ENCODE assay signal across 10 cellular contexts in genomic region chr17:50660042-50660886, GRCh38. TPM values are rescaled to one million over a fixed set of nuclear protein-coding genes. Genes with fewer than 3 reads are reported as not detected.
DNase-seq lines count a peak whose midpoint lies in the region; ATAC-seq, FAIRE-seq and TF ChIP-seq lines count a peak whose summit lies in the region.
"Had no signal": no experiment of that assay in that cellular context is flagged by ENCODE, and none has a peak within 500 bp of the region (broad histone marks: within the 10 kb centered on the region; RNA-seq: fewer than 3 reads in every experiment).

No MANE protein-coding gene starts in this region.

- H3K9me3 ChIP-seq in astrocyte (ENCODE audit: insufficient read depth, low read depth, low read length) (no peaks in the 10 kb centered on the region), lower lobe of right lung (no peaks in the 10 kb centered on the region)
- H3K9me3 ChIP-seq: gastrocnemius medialis had no signal

- peaks cover 16% of the 10 kb centered on the region for H3K4me1 Mint-ChIP-seq in astrocyte (ENCODE audit: low read depth, unreplicated experiment)
- peaks cover 12% of the 10 kb centered on the region for H3K4me1 Mint-ChIP-seq in activated CD8-positive, alpha-beta T cell treated with anti-CD3 and anti-CD28 coated beads for 36 hours (ENCODE audit: low read depth)

- H3K36me3 ChIP-seq in ACC112 (ENCODE audit: insufficient read depth, low read length): no peaks in the 10 kb centered on the region
- H3K36me3 ChIP-seq in astrocyte (ENCODE audit: insufficient read depth, low read length): no peaks in the 10 kb centered on the region
- H3K36me3 ChIP-seq in lower lobe of right lung: no peaks in the 10 kb centered on the region
- H3K36me3 ChIP-seq: gastrocnemius medialis had no signal

- H3K4me3 Mint-ChIP-seq in astrocyte (ENCODE audit: unreplicated experiment): no peak overlapping the region
- H3K4me3 Mint-ChIP-seq in activated CD8-positive, alpha-beta T cell treated with anti-CD3 and anti-CD28 coated beads for 36 hours: no peak overlapping the region
- H3K4me3 Mint-ChIP-seq: T-helper 1 cell treated with Interleukin-12 subunit alpha and Interleukin-12 subunit beta and Interleukin-4 antibody, amounts not matched to agents 30 μg/mL and 1 μg/mL, for 36 hours had no signal

- H4K20me1 ChIP-seq in astrocyte (ENCODE audit: insufficient read depth, low read length): no peaks in the 10 kb centered on the region

- H3K27me3 ChIP-seq in ACC112 (ENCODE audit: insufficient read depth, low read length) (no peaks in the 10 kb centered on the region), astrocyte (ENCODE audit: insufficient read depth, low read length) (no peaks in the 10 kb centered on the region), lower lobe of right lung (ENCODE audit: low read depth) (no peaks in the 10 kb centered on the region)
- H3K27me3 ChIP-seq: gastrocnemius medialis had no signal

- ATAC-seq in lower lobe of right lung: peak; percentile 47 to 54
- ATAC-seq in activated CD8-positive, alpha-beta T cell treated with anti-CD3 and anti-CD28 coated beads for 36 hours: no peak

- H2AFZ ChIP-seq in ACC112 (ENCODE audit: low read length, unreplicated experiment) (no peak overlapping the region), astrocyte (ENCODE audit: low read depth, low read length) (peak overlapping the region; percentile 21)

- H3K36me3 Mint-ChIP-seq in astrocyte (ENCODE audit: low read depth, unreplicated experiment): peaks cover 5% of the 10 kb centered on the region
- H3K36me3 Mint-ChIP-seq in activated CD8-positive, alpha-beta T cell treated with anti-CD3 and anti-CD28 coated beads for 36 hours (ENCODE audit: low read depth): no peaks in the 10 kb centered on the region

- FAIRE-seq in astrocyte (lab: Jason Lieb, UNC): no peak

- TF ChIP-seq CTCF in astrocyte (IDR thresholded peaks at IDR 0.05; ENCODE audit: insufficient read depth, low read depth, low read length): no peak
- no peak for TF ChIP-seq CTCF in lower lobe of right lung (IDR thresholded peaks at IDR 0.05)
- no peak for TF ChIP-seq CTCF in GM13977 (IDR thresholded peaks at IDR 0.05; ENCODE audit: extremely low read depth, insufficient read depth, missing control alignments)
- TF ChIP-seq CTCF in activated CD8-positive, alpha-beta T cell treated with anti-CD3 and anti-CD28 coated beads for 36 hours (IDR thresholded peaks at IDR 0.05): no peak

- H3K4me3 ChIP-seq in ACC112 (ENCODE audit: low read depth, low read length) (no peak overlapping the region), astrocyte (ENCODE audit: insufficient read depth, low read depth, low read length) (no peak overlapping the region), lower lobe of right lung (no peak overlapping the region)
- H3K4me3 ChIP-seq: gastrocnemius medialis had no signal

- peak overlapping the region; percentile 81 for H3K27ac Mint-ChIP-seq in astrocyte (ENCODE audit: unreplicated experiment)
- no peak overlapping the region for H3K27ac Mint-ChIP-seq in activated CD8-positive, alpha-beta T cell treated with anti-CD3 and anti-CD28 coated beads for 36 hours

- peak overlapping the region; percentile 72 for H3K27ac ChIP-seq in ACC112 (ENCODE audit: low read depth, low read length)
- no peak overlapping the region for H3K27ac ChIP-seq in astrocyte (ENCODE audit: low read depth, low read length)
- H3K27ac ChIP-seq in lower lobe of right lung: peak overlapping the region; percentile 65

- POLR2A ChIA-PET in activated CD8-positive, alpha-beta T cell treated with anti-CD3 and anti-CD28 coated beads for 36 hours (lab: Charles Lee): no interaction called here

- peaks cover 4% of the 10 kb centered on the region for H3K79me2 ChIP-seq in ACC112 (ENCODE audit: control insufficient read depth, insufficient read depth, low read length, unreplicated experiment)
- H3K79me2 ChIP-seq in astrocyte (ENCODE audit: insufficient read depth, low read length): no peaks in the 10 kb centered on the region

- DNase-seq in astrocyte (ENCODE audit: low read depth) (no peak), lower lobe of right lung (no peak), inferior parietal cortex (ENCODE audit: extremely low spot score) (no peak), globus pallidus (ENCODE audit: low spot score) (no peak), GM13977 (ENCODE audit: low spot score) (no peak)
- DNase-seq in activated CD8-positive, alpha-beta T cell treated with anti-CD3 and anti-CD28 coated beads for 36 hours: no peak
- DNase-seq: gastrocnemius medialis had no signal

- no peak overlapping the region for H3K4me2 ChIP-seq in astrocyte (ENCODE audit: low read length)

- intact Hi-C loops in lower lobe of right lung (cut with DNase I): no loop called here
- intact Hi-C loops in activated CD8-positive, alpha-beta T cell treated with anti-CD3 and anti-CD28 coated beads for 36 hours (cut with micrococcal nuclease): no loop called here

- CTCF ChIA-PET in activated CD8-positive, alpha-beta T cell treated with anti-CD3 and anti-CD28 coated beads for 36 hours (lab: Charles Lee): interaction anchor here (0.6 to 2.3 kb wide), 2 partner anchors 34 to 181 kb away, joined by 3 to 6 read pairs; no protein-coding TSS in a partner anchor

- H3K4me1 ChIP-seq in ACC112 (ENCODE audit: control insufficient read depth, insufficient read depth, low read length, unreplicated experiment): peaks cover 33% of the 10 kb centered on the region
- peaks cover 25% of the 10 kb centered on the region for H3K4me1 ChIP-seq in astrocyte (ENCODE audit: insufficient read depth, low read length)
- H3K4me1 ChIP-seq in lower lobe of right lung: peaks cover 29% of the 10 kb centered on the region

- TF ChIP-seq RAD21 in Ishikawa (IDR thresholded peaks at IDR 0.05; ENCODE audit: low read depth): no peak

- in situ Hi-C loops in GM13977 (cut with MboI; ENCODE audit: low pct_unique_long_range_greater_than_20kb, low sequenced_read_pairs, unreplicated experiment): no loop called here

- H3K27me3 Mint-ChIP-seq in astrocyte (ENCODE audit: low read depth, unreplicated experiment): peaks cover 31% of the 10 kb centered on the region
- H3K27me3 Mint-ChIP-seq in activated CD8-positive, alpha-beta T cell treated with anti-CD3 and anti-CD28 coated beads for 36 hours: peaks cover 1% of the 10 kb centered on the region

- TF ChIP-seq EP300 in Ishikawa (IDR thresholded peaks at IDR 0.05; ENCODE audit: borderline replicate concordance): no peak

- peaks cover 3% of the 10 kb centered on the region for H3K9me3 Mint-ChIP-seq in astrocyte (ENCODE audit: unreplicated experiment)
- H3K9me3 Mint-ChIP-seq in activated CD8-positive, alpha-beta T cell treated with anti-CD3 and anti-CD28 coated beads for 36 hours: no peaks in the 10 kb centered on the region
- H3K9me3 Mint-ChIP-seq: T-helper 1 cell treated with Interleukin-12 subunit alpha and Interleukin-12 subunit beta and Interleukin-4 antibody, amounts not matched to agents 30 μg/mL and 1 μg/mL, for 36 hours had no signal

- no peak overlapping the region for H3K9ac ChIP-seq in astrocyte (ENCODE audit: low read length)

TF ChIP-seq in Ishikawa, 13 proteins besides CTCF, POLR2A, EP300 and RAD21:
- TF ChIP-seq TEAD4 (IDR thresholded peaks at IDR 0.05): no peak
- no peak for TF ChIP-seq TCF12 (IDR thresholded peaks at IDR 0.05; ENCODE audit: low read depth)
- TF ChIP-seq FOXM1 (IDR thresholded peaks at IDR 0.05; ENCODE audit: borderline replicate concordance, low read depth): no peak
- TF ChIP-seq MAX (IDR thresholded peaks at IDR 0.05): no peak
- TF ChIP-seq USF1 (IDR thresholded peaks at IDR 0.05): no peak
- TF ChIP-seq, protein P1, sequence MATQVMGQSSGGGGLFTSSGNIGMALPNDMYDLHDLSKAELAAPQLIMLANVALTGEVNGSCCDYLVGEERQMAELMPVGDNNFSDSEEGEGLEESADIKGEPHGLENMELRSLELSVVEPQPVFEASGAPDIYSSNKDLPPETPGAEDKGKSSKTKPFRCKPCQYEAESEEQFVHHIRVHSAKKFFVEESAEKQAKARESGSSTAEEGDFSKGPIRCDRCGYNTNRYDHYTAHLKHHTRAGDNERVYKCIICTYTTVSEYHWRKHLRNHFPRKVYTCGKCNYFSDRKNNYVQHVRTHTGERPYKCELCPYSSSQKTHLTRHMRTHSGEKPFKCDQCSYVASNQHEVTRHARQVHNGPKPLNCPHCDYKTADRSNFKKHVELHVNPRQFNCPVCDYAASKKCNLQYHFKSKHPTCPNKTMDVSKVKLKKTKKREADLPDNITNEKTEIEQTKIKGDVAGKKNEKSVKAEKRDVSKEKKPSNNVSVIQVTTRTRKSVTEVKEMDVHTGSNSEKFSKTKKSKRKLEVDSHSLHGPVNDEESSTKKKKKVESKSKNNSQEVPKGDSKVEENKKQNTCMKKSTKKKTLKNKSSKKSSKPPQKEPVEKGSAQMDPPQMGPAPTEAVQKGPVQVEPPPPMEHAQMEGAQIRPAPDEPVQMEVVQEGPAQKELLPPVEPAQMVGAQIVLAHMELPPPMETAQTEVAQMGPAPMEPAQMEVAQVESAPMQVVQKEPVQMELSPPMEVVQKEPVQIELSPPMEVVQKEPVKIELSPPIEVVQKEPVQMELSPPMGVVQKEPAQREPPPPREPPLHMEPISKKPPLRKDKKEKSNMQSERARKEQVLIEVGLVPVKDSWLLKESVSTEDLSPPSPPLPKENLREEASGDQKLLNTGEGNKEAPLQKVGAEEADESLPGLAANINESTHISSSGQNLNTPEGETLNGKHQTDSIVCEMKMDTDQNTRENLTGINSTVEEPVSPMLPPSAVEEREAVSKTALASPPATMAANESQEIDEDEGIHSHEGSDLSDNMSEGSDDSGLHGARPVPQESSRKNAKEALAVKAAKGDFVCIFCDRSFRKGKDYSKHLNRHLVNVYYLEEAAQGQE (IDR thresholded peaks at IDR 0.05; ENCODE audit: low read depth): no peak
- 0 out of 2 replicates have a peak, but pooled peaks have one; percentile 25 for TF ChIP-seq CEBPB (IDR thresholded peaks at IDR 0.05)
- TF ChIP-seq YY1 (IDR thresholded peaks at IDR 0.05; ENCODE audit: low read depth): no peak
TF ChIP-seq in Ishikawa: peak in this region for 1.

RNA-seq across cellular contexts. Expression of gene ABCC3, which starts 25.6 kb away (rescaled TPM):
- total RNA-seq in astrocyte (0.41 and 0.55 TPM in 2 replicates), lower lobe of right lung (41.7 TPM)
- not detected for total RNA-seq in activated CD8-positive, alpha-beta T cell treated with anti-CD3 and anti-CD28 coated beads for 36 hours

RNA-seq across cellular contexts. Expression of gene ANKRD40, which starts 47.5 kb away (rescaled TPM):
- 37.0 and 38.3 TPM in 2 replicates for total RNA-seq in astrocyte
- 49.5 TPM for total RNA-seq in lower lobe of right lung
- 10 to 100 TPM; 26.3 to 27.3 TPM for total RNA-seq in activated CD8-positive, alpha-beta T cell treated with anti-CD3 and anti-CD28 coated beads for 36 hours

RNA-seq across cellular contexts. Expression of gene LUC7L3, which starts 59.1 kb away (rescaled TPM):
- 85.1 and 93.0 TPM in 2 replicates for total RNA-seq in astrocyte
- 106 TPM for total RNA-seq in lower lobe of right lung
- total RNA-seq in activated CD8-positive, alpha-beta T cell treated with anti-CD3 and anti-CD28 coated beads for 36 hours: 100 to 1,000 TPM; 148 to 160 TPM

Comparison
In these comparisons a context has a peak if more than half of its experiments do, and no peak if none do; other contexts are left out.
1. RNA of gene ABCC3, which starts 25.6 kb away (total RNA-seq): 41.7 TPM in lower lobe of right lung (single experiment); 0.41 to 0.55 TPM in astrocyte and not detected in activated CD8-positive, alpha-beta T cell treated with anti-CD3 and anti-CD28 coated beads for 36 hours; every median in the first group is over 10 times any median in the second.